ENCODE assay signal across 10 cellular contexts in the genomic region with DNA sequence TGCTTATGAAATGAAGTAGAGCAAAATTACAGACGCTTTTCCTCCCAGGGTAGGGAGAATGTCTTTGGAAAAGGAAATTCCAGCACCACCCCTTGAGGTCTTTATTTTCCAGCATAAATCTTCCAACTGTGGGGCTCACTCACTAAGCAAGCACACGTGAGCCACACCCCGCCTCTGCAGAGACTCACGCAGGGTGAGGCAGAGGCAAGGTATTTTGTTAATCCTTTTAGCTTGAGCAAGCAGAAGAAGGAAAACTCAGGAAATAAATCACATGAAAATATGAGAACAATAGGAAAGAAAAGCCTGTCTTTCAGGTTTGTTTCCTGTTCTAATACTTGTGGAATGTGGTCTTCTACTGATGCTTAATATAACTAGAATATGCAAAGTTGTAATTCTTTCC. TPM values are rescaled to one million over a fixed set of nuclear protein-coding genes. Genes with fewer than 3 reads are reported as not detected.
DNase-seq lines count a peak whose midpoint lies in the region; ATAC-seq, FAIRE-seq and TF ChIP-seq lines count a peak whose summit lies in the region.
"Had no signal": no experiment of that assay in that cellular context is flagged by ENCODE, and none has a peak within 500 bp of the region (broad histone marks: within the 10 kb centered on the region; RNA-seq: fewer than 3 reads in every experiment).

No MANE protein-coding gene starts in this region.

- peaks cover 5% of the 10 kb centered on the region for H3K4me1 Mint-ChIP-seq in activated naive CD8-positive, alpha-beta T cell treated with anti-CD3 and anti-CD28 coated beads, Interleukin-2, amount 50 U/mL, for 24 hours

- ATAC-seq in HG02588 (IDR thresholded peaks at IDR 0.05; ENCODE audit: unreplicated experiment): no peak
- no peak for ATAC-seq in activated naive CD8-positive, alpha-beta T cell treated with anti-CD3 and anti-CD28 coated beads, Interleukin-2, amount 50 U/mL, for 24 hours
- ATAC-seq: psoas muscle had no signal

- peak; percentile 35 for DNase-seq in SIG-M5 treated with dmso at 0.1 percent for 504 hours (lab: John Stamatoyannopoulos, UW; ENCODE audit: unreplicated experiment)
- no peak for DNase-seq in SIG-M5 (lab: John Stamatoyannopoulos, UW)
- peak; percentile 80 for DNase-seq in adipocyte (ENCODE audit: low read depth)
- peak; percentile 78 for DNase-seq in kidney
- peak; percentile 52 for DNase-seq in urothelium cell line (ENCODE audit: low spot score)
- no peak for DNase-seq in activated CD8-positive, alpha-beta memory T cell treated with anti-CD3 and anti-CD28 coated beads for 24 hours
- DNase-seq in activated naive CD8-positive, alpha-beta T cell treated with anti-CD3 and anti-CD28 coated beads, Interleukin-2, amount 50 U/mL, for 24 hours: no peak
- DNase-seq: psoas muscle had no signal

- H3K9me3 ChIP-seq in adipocyte (ENCODE audit: control insufficient read depth, low read length): no peaks in the 10 kb centered on the region
- H3K9me3 ChIP-seq in kidney (ENCODE audit: control insufficient read depth in 1 of 2, low read length in 2 of 2): no peaks in the 10 kb centered on the region
- H3K9me3 ChIP-seq: psoas muscle had no signal

- TF ChIP-seq CTCF in kidney (IDR thresholded peaks at IDR 0.05; ENCODE audit: borderline replicate concordance, extremely low read depth, insufficient read depth): no peak

- H3K36me3 Mint-ChIP-seq in activated naive CD8-positive, alpha-beta T cell treated with anti-CD3 and anti-CD28 coated beads, Interleukin-2, amount 50 U/mL, for 24 hours (ENCODE audit: low read depth): peaks cover 7% of the 10 kb centered on the region

- H3K27ac ChIP-seq in kidney (ENCODE audit: low read depth in 2 of 2, low read length in 2 of 2): no peak overlapping the region
- H3K27ac ChIP-seq: psoas muscle had no signal

- H3K27me3 Mint-ChIP-seq in activated naive CD8-positive, alpha-beta T cell treated with anti-CD3 and anti-CD28 coated beads, Interleukin-2, amount 50 U/mL, for 24 hours: peaks cover 19% of the 10 kb centered on the region

- peaks cover 14% of the 10 kb centered on the region for H3K9me3 Mint-ChIP-seq in activated naive CD8-positive, alpha-beta T cell treated with anti-CD3 and anti-CD28 coated beads, Interleukin-2, amount 50 U/mL, for 24 hours

- H3K4me1 ChIP-seq in adipocyte (ENCODE audit: control insufficient read depth, insufficient read depth, low read length) (peaks cover 46% of the 10 kb centered on the region), kidney (ENCODE audit: control insufficient read depth in 1 of 2, insufficient read depth in 1 of 2, low read depth in 1 of 2, low read length in 2 of 2) (peaks cover 3 to 4% of the 10 kb centered on the region in 2 donors)
- H3K4me1 ChIP-seq: psoas muscle had no signal

- FAIRE-seq in kidney (lab: Jason Lieb, UNC) (no peak), urothelium cell line (lab: Jason Lieb, UNC) (no peak)

- no peaks in the 10 kb centered on the region for H3K27me3 ChIP-seq in adipocyte (replicated peaks; ENCODE audit: control insufficient read depth, insufficient read depth, low read length)
- H3K27me3 ChIP-seq: esophagus muscularis mucosa had no signal

- no peaks in the 10 kb centered on the region for H3K36me3 ChIP-seq in adipocyte (ENCODE audit: control insufficient read depth, insufficient read depth, low read length, severe bottlenecking)
- H3K36me3 ChIP-seq in kidney (ENCODE audit: control insufficient read depth in 1 of 2, insufficient read depth in 2 of 2, low read length in 2 of 2): no peaks in the 10 kb centered on the region
- H3K36me3 ChIP-seq: esophagus muscularis mucosa had no signal

- no peak overlapping the region for H3K4me3 Mint-ChIP-seq in activated naive CD8-positive, alpha-beta T cell treated with anti-CD3 and anti-CD28 coated beads, Interleukin-2, amount 50 U/mL, for 24 hours

- no peak overlapping the region for H3K27ac Mint-ChIP-seq in activated naive CD8-positive, alpha-beta T cell treated with anti-CD3 and anti-CD28 coated beads, Interleukin-2, amount 50 U/mL, for 24 hours

- H3K9ac ChIP-seq in adipocyte (ENCODE audit: low read length) (peak overlapping the region; percentile 57), kidney (ENCODE audit: low read length in 2 of 2) (no peak overlapping the region)

- intact Hi-C loops in kidney (cut with DNase I): no loop called here

- H3K4me3 ChIP-seq in adipocyte (ENCODE audit: low read length): no peak overlapping the region
- no peak overlapping the region for H3K4me3 ChIP-seq in kidney (ENCODE audit: low read length in 2 of 2)
- H3K4me3 ChIP-seq: esophagus muscularis mucosa, psoas muscle had no signal

RNA-seq across cellular contexts. Expression of gene PHACTR2, which starts 4.1 kb away (rescaled TPM):
- total RNA-seq in kidney: 56.1 TPM
- polyA plus RNA-seq in kidney (ENCODE audit: insufficient read depth, low read depth, low replicate concordance): 3.5 TPM

Comparison
In these comparisons a context has a peak if more than half of its experiments do, and no peak if none do; other contexts are left out.
1. DNase-seq: peak in SIG-M5 treated with dmso at 0.1 percent for 504 hours (single experiment), adipocyte (single experiment), kidney (single experiment) and urothelium cell line (single experiment); none in SIG-M5 (single experiment), activated CD8-positive, alpha-beta memory T cell treated with anti-CD3 and anti-CD28 coated beads for 24 hours (single experiment) and activated naive CD8-positive, alpha-beta T cell treated with anti-CD3 and anti-CD28 coated beads, Interleukin-2, amount 50 U/mL, for 24 hours (single experiment).